28 cellular contexts compared by ENCODE assay signal in the genomic region with DNA sequence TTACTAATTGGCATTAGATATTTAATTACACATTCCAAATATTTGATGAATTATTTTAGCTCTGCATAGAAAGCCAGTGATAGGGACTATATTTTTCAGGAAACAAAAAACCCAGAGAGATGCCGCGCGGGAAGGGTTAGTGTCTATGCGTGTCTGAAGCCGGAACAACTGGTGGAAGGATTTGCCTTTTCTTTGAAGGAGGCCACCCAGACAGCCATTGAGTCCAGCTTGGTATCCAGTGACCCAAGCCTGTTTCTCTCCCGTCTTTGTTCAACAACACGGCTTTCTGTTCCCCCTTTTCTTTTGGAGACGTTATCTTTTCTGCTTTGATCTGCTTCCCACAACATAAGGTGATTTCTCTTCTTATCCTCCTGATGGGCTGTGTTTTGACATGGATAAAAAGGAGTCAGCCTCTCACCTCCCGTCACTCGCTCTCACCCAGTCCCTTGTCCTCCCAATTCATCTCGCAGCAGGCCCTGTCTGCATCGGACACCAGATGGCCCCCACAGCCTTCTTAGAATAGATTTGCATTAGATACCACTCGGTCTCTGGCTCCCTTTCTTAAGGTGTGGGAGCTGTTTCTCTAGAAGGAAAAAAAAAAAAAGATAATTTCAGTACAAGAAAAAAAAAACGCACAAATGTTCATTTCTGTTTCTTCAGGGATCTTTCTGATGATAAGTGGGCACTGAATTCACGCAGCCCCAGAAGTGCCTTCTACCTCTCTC.
DNase-seq lines count a peak whose midpoint lies in the region; TF ChIP-seq lines count a peak whose summit lies in the region.
"Had no signal": no experiment of that assay in that cellular context is flagged by ENCODE, and none has a peak within 500 bp of the region (broad histone marks: within the 10 kb centered on the region; RNA-seq: fewer than 3 reads in every experiment).

No MANE protein-coding gene starts in this region.

- no peak overlapping the region for H2BK15ac ChIP-seq in mesendoderm (replicated peaks; ENCODE audit: low read depth)

- H3K4me1 ChIP-seq in left ventricle myocardium inferior (no peaks in the 10 kb centered on the region), mesendoderm (ENCODE audit: control insufficient read depth, low read depth, low read length) (peaks cover 7% of the 10 kb centered on the region)
- H3K4me1 ChIP-seq: esophagus muscularis mucosa, gastroesophageal sphincter, right atrium auricular region had no signal

- peak; percentile 34 for TF ChIP-seq CTCF in left ventricle myocardium inferior (IDR thresholded peaks at IDR 0.05; ENCODE audit: borderline replicate concordance)
- peak; percentile 7 for TF ChIP-seq CTCF in choroid plexus epithelial cell (conservative IDR thresholded peaks at IDR 0.05; ENCODE audit: low read depth, low read length)
- TF ChIP-seq CTCF in type B pancreatic cell (conservative IDR thresholded peaks at IDR 0.05): peak; percentile 54

- H3K9me3 ChIP-seq in left ventricle myocardium inferior (replicated peaks): no peaks in the 10 kb centered on the region
- H3K9me3 ChIP-seq: BLaER1 treated with 17β-estradiol and CSF1 and Interleukin-3, amounts not matched to agents 10 nM and 100 nM; esophagus muscularis mucosa; gastroesophageal sphincter; right atrium auricular region had no signal

- H3K4me2 ChIP-seq in mesendoderm (ENCODE audit: low read length): no peak overlapping the region
- H3K4me2 ChIP-seq: BLaER1 treated with 17β-estradiol and CSF1 and Interleukin-3, amounts not matched to agents 10 nM and 100 nM; KMS-11 had no signal

- no CpG with 5 or more reads among the region's 15 CpGs for WGBS in mesendoderm (ENCODE audit: extremely low coverage, insufficient coverage, low lambda C conversion rate)

- H3K4ac ChIP-seq in mesendoderm (ENCODE audit: low read depth, low read length): no peak overlapping the region

- H3K56ac ChIP-seq in mesendoderm (ENCODE audit: low read length): peak overlapping the region; percentile 51

- peak overlapping the region; percentile 18 for H3K9ac ChIP-seq in mesendoderm (ENCODE audit: low read length)
- H3K9ac ChIP-seq: BLaER1 treated with 17β-estradiol and CSF1 and Interleukin-3, amounts not matched to agents 10 nM and 100 nM; KMS-11 had no signal

- H3K27ac ChIP-seq in left ventricle myocardium inferior (replicated peaks): no peak overlapping the region
- no peak overlapping the region for H3K27ac ChIP-seq in mesendoderm (ENCODE audit: low read depth, low read length)
- H3K27ac ChIP-seq: BLaER1 treated with 17β-estradiol and CSF1 and Interleukin-3, amounts not matched to agents 10 nM and 100 nM; cardiac muscle cell; esophagus muscularis mucosa; gastroesophageal sphincter; KMS-11; right atrium auricular region had no signal

- no peak for DNase-seq in left ventricle myocardium inferior
- DNase-seq in cardiac septum (ENCODE audit: low spot score): no peak
- DNase-seq in choroid plexus epithelial cell (ENCODE audit: low read depth): no peak
- peak; percentile 78 for DNase-seq in mesendoderm
- DNase-seq in type B pancreatic cell (ENCODE audit: extremely low spot score, unreplicated experiment): no peak
- no peak for DNase-seq in DMS153 treated with DMSO at 0.1 percent for 48 hours (lab: John Stamatoyannopoulos, UW; ENCODE audit: unreplicated experiment)
- no peak for DNase-seq in SIG-M5 (lab: John Stamatoyannopoulos, UW)
- no peak for DNase-seq in T-helper 1 cell
- DNase-seq: activated B cell treated with CpG ODN at 0.5 μM for 24 hours; activated CD8-positive, alpha-beta T cell treated with anti-CD3 and anti-CD28 coated beads for 36 hours; activated naive CD4-positive, alpha-beta T cell; DMS53; effector CD4-positive, alpha-beta T cell; HCEC 1CT; left colon; NCI-H187; NCI-H2227 treated with DMSO at 0.1 percent for 48 hours; NCI-H774; PC-3; SHP77; stimulated activated CD8-positive, alpha-beta memory T cell treated with anti-CD3 and anti-CD28 coated beads, Interleukin-4, amount 100 ng/mL, for 48 hours; T-helper 17 cell had no signal

- H3K27me3 ChIP-seq in left ventricle myocardium inferior (ENCODE audit: low read depth): peaks cover 57% of the 10 kb centered on the region
- no peaks in the 10 kb centered on the region for H3K27me3 ChIP-seq in mesendoderm (ENCODE audit: insufficient read depth, low read length, poor library complexity)
- H3K27me3 ChIP-seq: BLaER1 treated with 17β-estradiol and CSF1 and Interleukin-3, amounts not matched to agents 10 nM and 100 nM; cardiac muscle cell; gastroesophageal sphincter; right atrium auricular region had no signal

- no peaks in the 10 kb centered on the region for H3K36me3 Mint-ChIP-seq in type B pancreatic cell

- no peak overlapping the region for H3K4me3 Mint-ChIP-seq in type B pancreatic cell
- H3K4me3 Mint-ChIP-seq: activated B cell treated with CpG ODN at 0.5 μM for 24 hours; activated CD8-positive, alpha-beta T cell treated with anti-CD3 and anti-CD28 coated beads for 36 hours; T-helper 17 cell had no signal

- no peak overlapping the region for H4K5ac ChIP-seq in mesendoderm (ENCODE audit: low read length)

- peaks cover 17% of the 10 kb centered on the region for H3K27me3 Mint-ChIP-seq in type B pancreatic cell
- H3K27me3 Mint-ChIP-seq: activated B cell treated with CpG ODN at 0.5 μM for 24 hours; activated CD8-positive, alpha-beta T cell treated with anti-CD3 and anti-CD28 coated beads for 36 hours had no signal

- no peak overlapping the region for H4K8ac ChIP-seq in mesendoderm (ENCODE audit: low read depth, low read length)

- H2BK120ac ChIP-seq in mesendoderm (ENCODE audit: low read depth, low read length): no peak overlapping the region

- intact Hi-C loops in left ventricle myocardium inferior (cut with micrococcal nuclease): no loop called here
- intact Hi-C loops in cardiac septum (cut with DNase I): no loop called here

- H2BK5ac ChIP-seq in mesendoderm (ENCODE audit: low read length): peak overlapping the region; percentile 59

- peaks cover 18% of the 10 kb centered on the region for H3K4me1 Mint-ChIP-seq in type B pancreatic cell (ENCODE audit: unreplicated experiment)
- H3K4me1 Mint-ChIP-seq: activated B cell treated with CpG ODN at 0.5 μM for 24 hours had no signal

- peak overlapping the region; percentile 25 for H3K23ac ChIP-seq in mesendoderm (ENCODE audit: low read length)

- H3K18ac ChIP-seq in mesendoderm (ENCODE audit: low read length): no peak overlapping the region

- no peaks in the 10 kb centered on the region for H3K9me3 Mint-ChIP-seq in type B pancreatic cell
- H3K9me3 Mint-ChIP-seq: activated B cell treated with CpG ODN at 0.5 μM for 24 hours; activated CD8-positive, alpha-beta T cell treated with anti-CD3 and anti-CD28 coated beads for 36 hours had no signal

- H3K79me1 ChIP-seq in mesendoderm (ENCODE audit: low read length): no peaks in the 10 kb centered on the region

- H3K4me3 ChIP-seq in left ventricle myocardium inferior (no peak overlapping the region), choroid plexus epithelial cell (ENCODE audit: low read depth, low read length) (no peak overlapping the region), mesendoderm (ENCODE audit: low read length) (no peak overlapping the region)
- H3K4me3 ChIP-seq: BLaER1 treated with 17β-estradiol and CSF1 and Interleukin-3, amounts not matched to agents 10 nM and 100 nM; cardiac muscle cell; esophagus muscularis mucosa; gastroesophageal sphincter; right atrium auricular region had no signal

- H3K27ac Mint-ChIP-seq in type B pancreatic cell: peak overlapping the region; percentile 32
- H3K27ac Mint-ChIP-seq: activated B cell treated with CpG ODN at 0.5 μM for 24 hours; activated CD8-positive, alpha-beta T cell treated with anti-CD3 and anti-CD28 coated beads for 36 hours; T-helper 17 cell had no signal

- H2AK5ac ChIP-seq in mesendoderm (ENCODE audit: low read length): peak overlapping the region; percentile 22

- H3K36me3 ChIP-seq in left ventricle myocardium inferior (no peaks in the 10 kb centered on the region), mesendoderm (ENCODE audit: control insufficient read depth, insufficient read depth, low read length) (no peaks in the 10 kb centered on the region)
- H3K36me3 ChIP-seq: BLaER1 treated with 17β-estradiol and CSF1 and Interleukin-3, amounts not matched to agents 10 nM and 100 nM; cardiac muscle cell; esophagus muscularis mucosa; gastroesophageal sphincter; right atrium auricular region had no signal

- no peaks in the 10 kb centered on the region for H3K79me2 ChIP-seq in mesendoderm (ENCODE audit: control insufficient read depth, insufficient read depth, low read length)
